In the genomic region with DNA sequence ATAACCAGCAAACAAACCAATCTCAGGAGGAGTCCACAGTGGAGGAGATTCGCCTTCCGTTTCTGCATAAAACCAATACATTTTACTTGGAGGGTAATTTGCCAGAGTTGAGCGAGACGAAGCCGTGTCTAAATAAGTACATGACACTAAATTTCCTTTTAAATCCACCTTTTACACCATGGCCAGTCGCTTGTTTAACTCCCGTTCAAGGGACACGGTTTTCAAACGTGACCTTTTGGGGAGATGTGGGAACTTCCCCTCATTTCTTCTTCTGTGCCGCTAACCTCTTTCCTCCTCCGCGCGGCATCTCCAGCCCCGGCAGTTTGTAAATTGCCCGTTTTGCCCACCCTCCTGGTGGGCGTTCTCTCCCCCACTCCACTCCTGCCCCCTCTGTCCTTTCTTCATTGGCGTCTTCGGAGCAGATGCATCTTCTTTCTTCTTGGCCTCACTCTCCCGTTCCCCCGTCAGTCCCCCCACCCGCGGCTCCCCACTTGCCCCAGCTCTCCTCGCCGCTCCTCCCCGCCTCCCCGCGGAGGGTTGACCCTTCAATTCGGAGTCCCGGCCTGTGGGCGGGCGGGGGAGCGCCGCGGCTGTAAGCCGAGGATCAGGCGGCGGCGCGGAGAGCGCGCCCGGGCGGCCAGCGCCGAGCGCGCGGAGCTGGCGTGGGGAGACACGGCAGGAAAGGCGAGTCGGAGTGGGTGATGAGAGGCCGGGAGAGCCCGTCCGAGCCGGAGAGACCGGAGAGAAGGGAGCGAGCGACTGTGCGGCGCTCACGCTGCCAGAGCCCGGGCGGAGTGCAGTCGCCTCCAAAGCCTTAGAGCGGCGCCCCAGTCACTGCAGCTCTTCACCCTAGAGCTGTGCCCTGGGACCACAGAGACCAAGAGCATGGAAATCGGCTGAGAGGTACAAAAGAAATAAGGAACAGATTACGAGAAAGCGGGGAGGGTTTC, we compare ENCODE assay signal across 8 cellular contexts. TPM values are rescaled to one million over a fixed set of nuclear protein-coding genes. Genes with fewer than 3 reads are reported as not detected.
DNase-seq lines count a peak whose midpoint lies in the region; ATAC-seq and TF ChIP-seq lines count a peak whose summit lies in the region.

A gene (plus strand): TSS at position 584 of the 950 bp plus-strand sequence.

- H3K27ac ChIP-seq in heart right ventricle: peak within 1 kb of the TSS; percentile 73 to 88 (median 84)

- peak in 5 of 9 donors; percentile 9 to 53 (median 37) for TF ChIP-seq CTCF in heart right ventricle (IDR thresholded peaks at IDR 0.05)

- H3K4me3 Mint-ChIP-seq in activated CD4-positive, alpha-beta T cell treated with anti-CD3 and anti-CD28 coated beads, Interleukin-2, amount 10 ng/mL, durations not matched to agents 7 days and 5 days: peak within 1 kb of the TSS; percentile 44

- CTCF ChIA-PET in activated CD4-positive, alpha-beta T cell treated with anti-CD3 and anti-CD28 coated beads, Interleukin-2, amount 10 ng/mL, durations not matched to agents 7 days and 5 days (lab: Charles Lee): no interaction called here

- H3K4me1 Mint-ChIP-seq in activated CD4-positive, alpha-beta T cell treated with anti-CD3 and anti-CD28 coated beads, Interleukin-2, amount 10 ng/mL, durations not matched to agents 7 days and 5 days: peaks cover 29% of the 10 kb centered on the region

- intact Hi-C loops in heart right ventricle (cut with DNase I): loop anchor here in 3 of 10 donors (10.0 kb wide), 2 partner anchors 403 to 583 kb away; no protein-coding TSS in a partner anchor

- ATAC-seq in heart right ventricle (peak; percentile 67 to 90 (median 74)), GM21367 (IDR thresholded peaks at IDR 0.05; ENCODE audit: unreplicated experiment) (no peak), HG03159 (IDR thresholded peaks at IDR 0.05; ENCODE audit: unreplicated experiment) (no peak)

- peak within 1 kb of the TSS; percentile 33 to 81 (median 68) for H3K4me3 ChIP-seq in heart right ventricle

- H3K27me3 Mint-ChIP-seq in activated CD4-positive, alpha-beta T cell treated with anti-CD3 and anti-CD28 coated beads, Interleukin-2, amount 10 ng/mL, durations not matched to agents 7 days and 5 days: peaks cover 63% of the 10 kb centered on the region

- H3K9me3 ChIP-seq in heart right ventricle: no peaks in the 10 kb centered on the region

- peaks cover 0 to 37% (median 8%) of the 10 kb centered on the region in 9 donors for H3K4me1 ChIP-seq in heart right ventricle

- H3K36me3 Mint-ChIP-seq in activated CD4-positive, alpha-beta T cell treated with anti-CD3 and anti-CD28 coated beads, Interleukin-2, amount 10 ng/mL, durations not matched to agents 7 days and 5 days (ENCODE audit: low read depth): peaks cover 3% of the 10 kb centered on the region

- DNase-seq in activated CD4-positive, alpha-beta T cell treated with anti-CD3 and anti-CD28 coated beads, Interleukin-2, amount 10 ng/mL, durations not matched to agents 7 days and 5 days: no peak
- DNase-seq in activated CD4-positive, alpha-beta T cell treated with anti-CD3 and anti-CD28 coated beads for 4 hours: no peak
- DNase-seq in NCI-H2227 (lab: John Stamatoyannopoulos, UW; ENCODE audit: unreplicated experiment) (peak; percentile 92), amygdala (lab: John Stamatoyannopoulos, UW) (peak in 53 of 56 donors; percentile 29 to 92 (median 67)), heart right ventricle (peak; percentile 68 to 74), nucleus accumbens (lab: John Stamatoyannopoulos, UW) (peak in 54 of 56 donors; percentile 39 to 86 (median 74))

- POLR2A ChIA-PET in activated CD4-positive, alpha-beta T cell treated with anti-CD3 and anti-CD28 coated beads, Interleukin-2, amount 10 ng/mL, durations not matched to agents 7 days and 5 days (lab: Charles Lee): no interaction called here

- no peaks in the 10 kb centered on the region for H3K36me3 ChIP-seq in heart right ventricle

- H3K27me3 ChIP-seq in heart right ventricle: peaks cover 0 to 51% (median 4%) of the 10 kb centered on the region in 7 donors

- H3K27ac Mint-ChIP-seq in activated CD4-positive, alpha-beta T cell treated with anti-CD3 and anti-CD28 coated beads, Interleukin-2, amount 10 ng/mL, durations not matched to agents 7 days and 5 days: peak within 1 kb of the TSS; percentile 54

- H3K9me3 Mint-ChIP-seq in activated CD4-positive, alpha-beta T cell treated with anti-CD3 and anti-CD28 coated beads, Interleukin-2, amount 10 ng/mL, durations not matched to agents 7 days and 5 days: no peaks in the 10 kb centered on the region

- WGBS in heart right ventricle, 2 donors: 0 to 1% methylated on average over 70 of the region's 70 CpGs

RNA-seq across cellular contexts. Expression of the gene that starts here (rescaled TPM):
- total RNA-seq in activated CD4-positive, alpha-beta T cell treated with anti-CD3 and anti-CD28 coated beads, Interleukin-2, amount 10 ng/mL, durations not matched to agents 7 days and 5 days: not detected
- 10 to 100 TPM in 7 of 10 donors, 1 to 10 TPM in 3; 7.1 to 19.9 (median 14.9) TPM for total RNA-seq in heart right ventricle
- polyA plus RNA-seq in heart right ventricle: 1 to 10 TPM in 1 of 2 donors, under 1 TPM in 1; 0.88 to 2.0 TPM

Comparison
In these comparisons a context has a peak if more than half of its experiments do, and no peak if none do; other contexts are left out.
1. RNA of the gene that starts here (total RNA-seq): 7.1 to 19.9 TPM in heart right ventricle; not detected in activated CD4-positive, alpha-beta T cell treated with anti-CD3 and anti-CD28 coated beads, Interleukin-2, amount 10 ng/mL, durations not matched to agents 7 days and 5 days; every median in the first group is over 4 times any median in the second.
2. DNase-seq: peak in NCI-H2227 (single experiment), amygdala (53 of 56), heart right ventricle (2 of 2) and nucleus accumbens (54 of 56); none in activated CD4-positive, alpha-beta T cell treated with anti-CD3 and anti-CD28 coated beads, Interleukin-2, amount 10 ng/mL, durations not matched to agents 7 days and 5 days (single experiment) and activated CD4-positive, alpha-beta T cell treated with anti-CD3 and anti-CD28 coated beads for 4 hours (0 of 2).
3. ATAC-seq: peak in heart right ventricle (8 of 8); none in GM21367 (single experiment) and HG03159 (single experiment).